Comparison of ENCODE assay signal across 9 cellular contexts in the genomic region with DNA sequence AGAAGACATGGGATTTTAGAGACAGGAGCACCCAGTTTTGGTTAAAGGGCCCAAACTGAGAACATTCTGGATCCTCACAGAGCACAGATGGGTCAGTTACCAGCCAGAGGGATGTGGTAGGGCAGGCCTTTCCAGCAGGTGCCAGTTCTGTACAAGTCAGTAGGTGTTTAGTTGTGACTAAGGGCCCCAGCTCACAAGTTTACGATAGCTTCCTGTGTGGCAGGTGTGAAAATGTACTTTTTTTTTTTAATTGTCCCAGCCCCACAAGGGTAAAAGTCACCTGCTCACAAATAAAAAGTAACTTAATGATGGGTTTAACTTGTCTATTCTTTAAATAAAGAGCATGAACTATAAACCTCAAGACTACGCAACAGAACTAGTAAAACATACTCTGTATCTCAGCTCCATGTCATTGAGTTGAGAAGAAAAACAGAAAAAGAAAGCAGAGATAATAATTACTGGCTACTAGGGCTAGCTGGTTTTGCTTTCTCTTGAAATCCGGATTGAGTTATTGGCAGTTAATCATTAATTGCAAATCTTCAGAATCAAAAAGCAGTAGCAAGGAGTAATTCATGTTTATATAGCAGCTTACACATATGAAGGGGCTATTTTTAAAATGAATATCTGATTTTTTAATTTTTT. TPM values are rescaled to one million over a fixed set of nuclear protein-coding genes. Genes with fewer than 3 reads are reported as not detected.
DNase-seq lines count a peak whose midpoint lies in the region; ATAC-seq and TF ChIP-seq lines count a peak whose summit lies in the region.
"Had no signal": no experiment of that assay in that cellular context is flagged by ENCODE, and none has a peak within 500 bp of the region (broad histone marks: within the 10 kb centered on the region; RNA-seq: fewer than 3 reads in every experiment).

No MANE protein-coding gene starts in this region.

- no peak for TF ChIP-seq EP300 in ovary (IDR thresholded peaks at IDR 0.05)

- H3K4me1 ChIP-seq in CD8-positive, alpha-beta T cell (ENCODE audit: insufficient read depth, low read length), result peaks cover 14% of the 10 kb centered on the region
- no peaks in the 10 kb centered on the region for H3K4me1 ChIP-seq in ovary (ENCODE audit: insufficient read depth)

- H3K4me3 Mint-ChIP-seq in CD8-positive, alpha-beta T cell, result no peak overlapping the region
- peak overlapping the region; percentile 33 for H3K4me3 Mint-ChIP-seq in activated naive CD8-positive, alpha-beta T cell treated with anti-CD3 and anti-CD28 coated beads for 36 hours

- TF ChIP-seq POLR2A in ovary (IDR thresholded peaks at IDR 0.05), result no peak

- ATAC-seq in CD8-positive, alpha-beta T cell, result peak; percentile 88
- peak; percentile 77 for ATAC-seq in GM19324 (IDR thresholded peaks at IDR 0.05; ENCODE audit: low FRiP score, unreplicated experiment)
- peak; percentile 78 for ATAC-seq in HG03135 (IDR thresholded peaks at IDR 0.05; ENCODE audit: unreplicated experiment)

- no peak overlapping the region for H3K4me3 ChIP-seq in CD8-positive, alpha-beta T cell (ENCODE audit: low read depth, low read length)
- H3K4me3 ChIP-seq in ovary, result no peak overlapping the region

- H3K27ac ChIP-seq in CD8-positive, alpha-beta T cell (ENCODE audit: low read depth, low read length), result no peak overlapping the region
- H3K27ac ChIP-seq in ovary, result no peak overlapping the region

- peak in 1 of 7 experiments; percentile 54 for DNase-seq in CD8-positive, alpha-beta T cell
- DNase-seq in activated naive CD8-positive, alpha-beta T cell treated with anti-CD3 and anti-CD28 coated beads for 36 hours, result no peak
- DNase-seq in AG08396 (ENCODE audit: low spot score) (no peak), ovary (no peak), NCI-H526 (lab: John Stamatoyannopoulos, UW) (no peak), AG08395 (ENCODE audit: low spot score) (no peak)
- DNase-seq: hippocampal formation had no signal

- peaks cover 6% of the 10 kb centered on the region for H3K36me3 Mint-ChIP-seq in CD8-positive, alpha-beta T cell
- peaks cover 47% of the 10 kb centered on the region for H3K36me3 Mint-ChIP-seq in activated naive CD8-positive, alpha-beta T cell treated with anti-CD3 and anti-CD28 coated beads for 36 hours

- no peaks in the 10 kb centered on the region for H3K9me3 Mint-ChIP-seq in CD8-positive, alpha-beta T cell
- H3K9me3 Mint-ChIP-seq in activated naive CD8-positive, alpha-beta T cell treated with anti-CD3 and anti-CD28 coated beads for 36 hours, result peaks cover 2% of the 10 kb centered on the region

- POLR2A ChIA-PET in CD8-positive, alpha-beta T cell (lab: Charles Lee), result interaction anchor here (0.7 to 2.4 kb wide), 5 partner anchors 14 to 33 kb away, joined by 3 to 9 read pairs (median 4); no protein-coding TSS in a partner anchor

- no peaks in the 10 kb centered on the region for H3K36me3 ChIP-seq in CD8-positive, alpha-beta T cell (ENCODE audit: insufficient read depth, low read length)
- no peaks in the 10 kb centered on the region for H3K36me3 ChIP-seq in ovary

- no peak for TF ChIP-seq CTCF in CD8-positive, alpha-beta T cell (IDR thresholded peaks at IDR 0.05)
- no peak for TF ChIP-seq CTCF in ovary (IDR thresholded peaks at IDR 0.05)

- peaks cover 16% of the 10 kb centered on the region for H3K4me1 Mint-ChIP-seq in CD8-positive, alpha-beta T cell (ENCODE audit: low read depth)
- peaks cover 26% of the 10 kb centered on the region for H3K4me1 Mint-ChIP-seq in activated naive CD8-positive, alpha-beta T cell treated with anti-CD3 and anti-CD28 coated beads for 36 hours

- 88% methylated on average over 3 of the region's 3 CpGs for WGBS in ovary, 3 donors

- H3K27me3 Mint-ChIP-seq in CD8-positive, alpha-beta T cell (ENCODE audit: low read depth), result no peaks in the 10 kb centered on the region
- no peaks in the 10 kb centered on the region for H3K27me3 Mint-ChIP-seq in activated naive CD8-positive, alpha-beta T cell treated with anti-CD3 and anti-CD28 coated beads for 36 hours

- intact Hi-C loops in CD8-positive, alpha-beta T cell (cut with DNase I, micrococcal nuclease), result loop anchor here in 1 of 2 experiments (1.0 kb wide), 1 partner anchor 14 kb away; no protein-coding TSS in a partner anchor
- intact Hi-C loops in ovary (cut with DNase I), result no loop called here

- no peaks in the 10 kb centered on the region for H3K27me3 ChIP-seq in CD8-positive, alpha-beta T cell (ENCODE audit: insufficient read depth, low read length)
- H3K27me3 ChIP-seq in ovary, result no peaks in the 10 kb centered on the region

- peak overlapping the region; percentile 87 for H3K27ac Mint-ChIP-seq in CD8-positive, alpha-beta T cell
- peak overlapping the region; percentile 87 for H3K27ac Mint-ChIP-seq in activated naive CD8-positive, alpha-beta T cell treated with anti-CD3 and anti-CD28 coated beads for 36 hours

- no peaks in the 10 kb centered on the region for H3K9me3 ChIP-seq in CD8-positive, alpha-beta T cell (ENCODE audit: low read length)
- H3K9me3 ChIP-seq in ovary, result no peaks in the 10 kb centered on the region

- CTCF ChIA-PET in CD8-positive, alpha-beta T cell (lab: Charles Lee), result interaction anchor here (1.4 to 1.7 kb wide), 3 partner anchors 31 to 89 kb away, joined by 3 to 10 read pairs (median 4); no protein-coding TSS in a partner anchor

RNA-seq across cellular contexts. Expression of gene NFE2L3, which starts 15.4 kb away (rescaled TPM):
- total RNA-seq in CD8-positive, alpha-beta T cell, result under 1 TPM; 0.43 to 0.50 TPM
- 10 to 100 TPM; 35.2 to 35.3 TPM for total RNA-seq in activated naive CD8-positive, alpha-beta T cell treated with anti-CD3 and anti-CD28 coated beads for 36 hours
- 1 to 10 TPM in 3 of 7 donors, under 1 TPM in 4; 0.45 to 3.1 (median 0.65) TPM for total RNA-seq in ovary
- 1 to 10 TPM; 1.4 to 6.1 TPM for polyA plus RNA-seq in ovary

RNA-seq across cellular contexts. Expression of gene HNRNPA2B1, which starts 33.1 kb away (rescaled TPM):
- total RNA-seq in CD8-positive, alpha-beta T cell, result 100 to 1,000 TPM; 241 to 247 TPM
- total RNA-seq in activated naive CD8-positive, alpha-beta T cell treated with anti-CD3 and anti-CD28 coated beads for 36 hours, result 100 to 1,000 TPM; 968 to 975 TPM
- total RNA-seq in ovary, result 100 to 1,000 TPM; 236 to 451 (median 368) TPM
- 100 to 1,000 TPM; 483 to 659 TPM for polyA plus RNA-seq in ovary

RNA-seq across cellular contexts. Expression of gene CBX3, which starts 34.1 kb away (rescaled TPM):
- total RNA-seq in CD8-positive, alpha-beta T cell, result 100 to 1,000 TPM; 103 to 106 TPM
- total RNA-seq in activated naive CD8-positive, alpha-beta T cell treated with anti-CD3 and anti-CD28 coated beads for 36 hours, result 100 to 1,000 TPM; 366 to 370 TPM
- total RNA-seq in ovary, result 100 to 1,000 TPM in 3 of 7 donors, 10 to 100 TPM in 4; 71.7 to 133 (median 98.8) TPM
- 10 to 100 TPM; 73.3 to 90.3 TPM for polyA plus RNA-seq in ovary

Comparison
In these comparisons a context has a peak if more than half of its experiments do, and no peak if none do; other contexts are left out.
1. RNA of gene NFE2L3, which starts 15.4 kb away (total RNA-seq): 35.2 to 35.3 TPM in activated naive CD8-positive, alpha-beta T cell treated with anti-CD3 and anti-CD28 coated beads for 36 hours; 0.45 to 3.1 TPM in ovary and 0.43 to 0.50 TPM in CD8-positive, alpha-beta T cell; every median in the first group is over 4 times any median in the second.
2. Peak in every context shown above with its lines, with median percentiles within 50 percentile points of each other: ATAC-seq.